ENCODE assay signal across 8 cellular contexts in genomic region chr4:172202480-172203076, GRCh38.
A peak's percentile ranks its signal among the peaks of the same experiment; 100 is the strongest.
DNase-seq lines count a peak whose midpoint lies in the region; ATAC-seq and TF ChIP-seq lines count a peak whose summit lies in the region.

No MANE protein-coding gene starts in this region.

- H3K79me2 ChIP-seq in mesendoderm (ENCODE audit: control insufficient read depth, insufficient read depth, low read length) = no peaks in the 10 kb centered on the region

- no peak overlapping the region for H3K27ac ChIP-seq in body of pancreas
- no peak overlapping the region for H3K27ac ChIP-seq in mesendoderm (ENCODE audit: low read depth, low read length)
- no peak overlapping the region for H3K27ac ChIP-seq in effector memory CD4-positive, alpha-beta T cell (ENCODE audit: insufficient read depth, low read length, poor library complexity, severe bottlenecking)

- no peak overlapping the region for H4K5ac ChIP-seq in mesendoderm (ENCODE audit: low read length)

- ATAC-seq in GM18870 (IDR thresholded peaks at IDR 0.05; ENCODE audit: unreplicated experiment) = peak; percentile 56
- no peak for ATAC-seq in body of pancreas

- intact Hi-C loops in body of pancreas (cut with DNase I) (no loop called here), posterior cingulate gyrus (cut with DNase I) (no loop called here)

- DNase-seq in AG10803 (ENCODE audit: low read depth) = peak; percentile 50
- peak; percentile 4 for DNase-seq in NCI-H146 treated with DMSO at 0.1 percent for 48 hours (lab: John Stamatoyannopoulos, UW; ENCODE audit: unreplicated experiment)
- no peak for DNase-seq in body of pancreas
- peak; percentile 54 for DNase-seq in mesendoderm
- DNase-seq in posterior cingulate gyrus = no peak
- no peak for DNase-seq in activated CD4-positive, alpha-beta T cell treated with anti-CD3 and anti-CD28 coated beads, Interleukin-2, amount 50 U/mL, for 48 hours
- DNase-seq in effector memory CD4-positive, alpha-beta T cell = no peak

- TF ChIP-seq POLR2A in body of pancreas (IDR thresholded peaks at IDR 0.05) = no peak

- no peak overlapping the region for H3K4me2 ChIP-seq in mesendoderm (ENCODE audit: low read length)

- H3K4me1 ChIP-seq in body of pancreas = no peaks in the 10 kb centered on the region
- H3K4me1 ChIP-seq in mesendoderm (ENCODE audit: control insufficient read depth, low read depth, low read length) = no peaks in the 10 kb centered on the region
- no peaks in the 10 kb centered on the region for H3K4me1 ChIP-seq in effector memory CD4-positive, alpha-beta T cell (ENCODE audit: control insufficient read depth, insufficient read depth, low read length, poor library complexity, severe bottlenecking)

- H3K18ac ChIP-seq in mesendoderm (ENCODE audit: low read length) = no peak overlapping the region

- H3K4ac ChIP-seq in mesendoderm (ENCODE audit: low read depth, low read length) = no peak overlapping the region

- no peak overlapping the region for H2BK5ac ChIP-seq in mesendoderm (ENCODE audit: low read length)

- H3K9ac ChIP-seq in mesendoderm (ENCODE audit: low read length) = no peak overlapping the region

- H2AK5ac ChIP-seq in mesendoderm (ENCODE audit: low read length) = no peak overlapping the region

- H3K79me1 ChIP-seq in mesendoderm (ENCODE audit: low read length) = no peaks in the 10 kb centered on the region

- peak; percentile 90 for TF ChIP-seq CTCF in AG10803 (conservative IDR thresholded peaks at IDR 0.05; ENCODE audit: low read length)
- peak in 6 of 7 experiments; percentile 31 to 52 (median 43) for TF ChIP-seq CTCF in body of pancreas (IDR thresholded peaks at IDR 0.05)

- no peak overlapping the region for H2BK15ac ChIP-seq in mesendoderm (replicated peaks; ENCODE audit: low read depth)

- H3K56ac ChIP-seq in mesendoderm (ENCODE audit: low read length) = no peak overlapping the region

- H3K4me3 ChIP-seq in AG10803 (ENCODE audit: low read length) (no peak overlapping the region), body of pancreas (no peak overlapping the region), mesendoderm (ENCODE audit: low read length) (no peak overlapping the region)
- H3K4me3 ChIP-seq in effector memory CD4-positive, alpha-beta T cell (ENCODE audit: insufficient read depth, low read depth, low read length, poor library complexity, severe bottlenecking) = no peak overlapping the region

- no peak overlapping the region for H2BK120ac ChIP-seq in mesendoderm (ENCODE audit: low read depth, low read length)

- H3K23ac ChIP-seq in mesendoderm (ENCODE audit: low read length) = no peak overlapping the region

- no peaks in the 10 kb centered on the region for H3K36me3 ChIP-seq in body of pancreas (replicated peaks in 1 of 2; ENCODE audit: insufficient read depth in 1 of 2, low read depth in 2 of 2)
- H3K36me3 ChIP-seq in mesendoderm (ENCODE audit: control insufficient read depth, insufficient read depth, low read length) = no peaks in the 10 kb centered on the region
- no peaks in the 10 kb centered on the region for H3K36me3 ChIP-seq in effector memory CD4-positive, alpha-beta T cell (ENCODE audit: control insufficient read depth, insufficient read depth, low read length)

- no peak overlapping the region for H4K8ac ChIP-seq in mesendoderm (ENCODE audit: low read depth, low read length)

- H3K27me3 ChIP-seq in body of pancreas (no peaks in the 10 kb centered on the region), mesendoderm (ENCODE audit: insufficient read depth, low read length, poor library complexity) (no peaks in the 10 kb centered on the region)
- H3K27me3 ChIP-seq in effector memory CD4-positive, alpha-beta T cell (replicated peaks; ENCODE audit: control insufficient read depth, insufficient read depth, low read length, poor library complexity, severe bottlenecking) = no peaks in the 10 kb centered on the region

- H3K9me3 ChIP-seq in body of pancreas = no peaks in the 10 kb centered on the region
- no peaks in the 10 kb centered on the region for H3K9me3 ChIP-seq in effector memory CD4-positive, alpha-beta T cell (ENCODE audit: control insufficient read depth, low read length)

Comparison
In these comparisons a context has a peak if more than half of its experiments do, and no peak if none do; other contexts are left out.
1. DNase-seq: peak in AG10803 (single experiment), NCI-H146 treated with DMSO at 0.1 percent for 48 hours (single experiment) and mesendoderm (single experiment); none in body of pancreas (0 of 4), posterior cingulate gyrus (0 of 10), activated CD4-positive, alpha-beta T cell treated with anti-CD3 and anti-CD28 coated beads, Interleukin-2, amount 50 U/mL, for 48 hours (0 of 2) and effector memory CD4-positive, alpha-beta T cell (0 of 3).